In the genomic region with DNA sequence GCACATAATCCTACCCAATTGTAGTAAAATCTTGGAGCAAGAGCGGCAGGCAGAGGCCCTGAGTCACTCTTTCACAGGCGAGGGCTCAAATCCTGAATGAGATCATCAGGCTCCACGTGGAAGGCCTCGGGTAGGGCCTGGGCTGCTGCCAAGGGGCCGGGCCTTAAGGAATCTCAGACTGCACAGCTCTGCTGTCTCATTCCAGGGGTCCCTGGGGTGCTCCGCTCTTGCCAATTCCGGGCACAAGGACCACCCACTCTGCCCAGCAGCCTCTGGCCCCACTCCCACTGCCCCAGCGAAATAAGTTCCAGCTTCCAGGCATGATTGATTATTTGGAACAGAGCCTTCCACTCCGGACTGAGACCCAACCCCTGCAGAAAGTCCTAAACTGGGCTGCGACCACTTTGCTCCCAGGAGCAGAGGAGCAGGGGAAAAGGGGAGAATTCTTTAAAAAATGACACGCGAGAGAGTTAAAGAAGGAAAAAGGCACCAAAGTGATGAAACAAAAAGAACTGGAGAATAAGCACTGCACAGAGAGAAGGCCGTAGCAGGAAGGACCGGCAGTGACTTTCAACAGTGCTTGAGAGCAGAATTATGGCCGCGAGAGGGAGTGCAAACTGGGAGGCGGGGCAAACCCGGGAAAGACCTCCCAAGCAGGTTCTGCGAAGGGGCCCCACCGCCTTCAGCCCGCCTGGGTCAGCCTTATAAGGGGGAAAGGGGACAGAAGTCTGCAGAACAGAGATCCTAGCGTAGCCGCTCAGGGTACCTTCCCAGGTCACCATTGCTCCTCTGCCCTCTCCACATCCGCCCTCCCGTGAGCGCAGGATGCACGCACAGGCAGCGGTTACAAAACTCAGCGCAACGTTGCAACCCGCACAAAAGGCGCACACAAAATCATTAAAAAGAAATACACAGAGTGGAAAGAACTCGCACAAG, we compare ENCODE assay signal across 8 cellular contexts. TPM values are rescaled to one million over a fixed set of nuclear protein-coding genes. Genes with fewer than 3 reads are reported as not detected.
DNase-seq lines count a peak whose midpoint lies in the region; ATAC-seq and TF ChIP-seq lines count a peak whose summit lies in the region.

No MANE protein-coding gene starts in this region.

- H3K4me3 ChIP-seq in ovary, result peak overlapping the region; percentile 87

- peak; percentile 26 for TF ChIP-seq POLR2A in ovary (IDR thresholded peaks at IDR 0.05)

- peaks cover 9% of the 10 kb centered on the region for H3K4me1 ChIP-seq in ovary (ENCODE audit: insufficient read depth)

- TF ChIP-seq CTCF in ovary (IDR thresholded peaks at IDR 0.05), result peak; percentile 19 to 43 (median 41)

- peak; percentile 59 for ATAC-seq in left ventricle myocardium superior
- no peak for ATAC-seq in HG03095 (IDR thresholded peaks at IDR 0.05; ENCODE audit: unreplicated experiment)
- ATAC-seq in GM18873 (IDR thresholded peaks at IDR 0.05; ENCODE audit: low FRiP score, unreplicated experiment), result no peak

- intact Hi-C loops in left ventricle myocardium superior (cut with micrococcal nuclease) (loop anchor here (10.0 kb wide), 1 partner anchor 1202 kb away; no protein-coding TSS in a partner anchor), ovary (cut with DNase I) (loop anchor here (2.0 to 10.0 kb wide), 4 partner anchors 48 to 1902 kb away; no protein-coding TSS in a partner anchor)

- no peaks in the 10 kb centered on the region for H3K9me3 ChIP-seq in ovary

- WGBS in ovary, 3 donors, result 0 to 1% (median 0%) methylated on average over 33 of the region's 33 CpGs

- no peaks in the 10 kb centered on the region for H3K27me3 ChIP-seq in ovary

- peak; percentile 3 for DNase-seq in NCI-H2029 (lab: John Stamatoyannopoulos, UW)
- DNase-seq in NCI-H2029 treated with DMSO at 0.1 percent for 48 hours (lab: John Stamatoyannopoulos, UW), result no peak
- DNase-seq in NCI-H524 (lab: John Stamatoyannopoulos, UW), result peak; percentile 81 to 88
- peak in 56 of 58 donors; percentile 18 to 92 (median 76) for DNase-seq in anterior cingulate cortex (lab: John Stamatoyannopoulos, UW)
- DNase-seq in left ventricle myocardium superior, result peak; percentile 96
- peak; percentile 92 to 96 (median 94) for DNase-seq in ovary

- peak; percentile 13 for TF ChIP-seq EP300 in ovary (IDR thresholded peaks at IDR 0.05)

- no peaks in the 10 kb centered on the region for H3K36me3 ChIP-seq in ovary

- H3K27ac ChIP-seq in ovary, result peak overlapping the region; percentile 96

RNA-seq across cellular contexts. Expression of a gene that starts 2.0 kb away (rescaled TPM):
- total RNA-seq in left ventricle myocardium superior (41.8 TPM), ovary (100 to 1,000 TPM; 212 to 532 (median 297) TPM)
- polyA plus RNA-seq in ovary, result 100 to 1,000 TPM in 1 of 2 donors, 10 to 100 TPM in 1; 93.7 to 155 TPM
